ENCODE assay signal across 13 cellular contexts in the genomic region with DNA sequence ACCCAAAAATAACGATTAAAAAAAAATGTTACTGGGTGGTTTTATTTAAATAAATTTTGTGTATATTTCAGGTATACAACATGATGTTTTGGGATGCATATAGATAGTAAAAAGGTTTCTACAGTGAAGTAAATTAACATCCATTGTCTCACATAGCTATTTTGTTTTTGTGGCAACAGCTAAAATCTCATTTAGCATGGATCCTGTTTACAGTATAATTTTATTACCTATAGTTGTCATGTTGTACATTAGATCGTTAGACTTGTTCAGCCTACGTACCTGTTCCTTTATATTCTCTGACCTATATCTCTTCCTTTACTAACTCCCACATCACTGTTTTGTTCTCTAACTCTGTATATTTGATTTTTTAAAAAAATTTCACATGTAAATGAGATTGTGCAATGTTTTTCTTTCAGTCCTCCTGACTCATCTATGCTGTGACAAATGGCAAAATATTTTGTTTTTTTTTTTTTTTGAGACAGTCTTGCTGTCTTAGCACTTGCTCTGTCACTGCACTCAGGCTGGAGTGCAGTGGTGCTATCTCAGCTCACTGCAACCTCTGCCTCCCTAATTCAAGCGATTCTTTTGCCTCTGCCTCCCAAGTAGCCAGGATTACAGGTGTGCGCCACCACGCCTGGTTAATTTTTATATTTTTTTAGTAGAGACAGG. TPM values are rescaled to one million over a fixed set of nuclear protein-coding genes. Genes with fewer than 3 reads are reported as not detected.
DNase-seq lines count a peak whose midpoint lies in the region; ATAC-seq and TF ChIP-seq lines count a peak whose summit lies in the region.
"Had no signal": no experiment of that assay in that cellular context is flagged by ENCODE, and none has a peak within 500 bp of the region (broad histone marks: within the 10 kb centered on the region; RNA-seq: fewer than 3 reads in every experiment).

No MANE protein-coding gene starts in this region.

- H3K27me3 Mint-ChIP-seq in HFFc6 (ENCODE audit: insufficient read depth): peaks cover 5% of the 10 kb centered on the region
- no peaks in the 10 kb centered on the region for H3K27me3 Mint-ChIP-seq in activated T-helper 2 cell treated with anti-CD3 and anti-CD28 coated beads, Interferon-gamma antibody, Interleukin-2, Interleukin-4, amounts not matched to agents 10 μg/mL and 5 μg/mL and 100 μg/mL, durations not matched to agents 14 hours and 24 hours and 36 hours (ENCODE audit: low read depth)

- H3K9me3 Mint-ChIP-seq in HFFc6: peaks cover 6% of the 10 kb centered on the region; the same call in 1 of the 2 replicates
- H3K9me3 Mint-ChIP-seq in activated T-helper 2 cell treated with anti-CD3 and anti-CD28 coated beads, Interferon-gamma antibody, Interleukin-2, Interleukin-4, amounts not matched to agents 10 μg/mL and 5 μg/mL and 100 μg/mL, durations not matched to agents 14 hours and 24 hours and 36 hours: peaks cover 7% of the 10 kb centered on the region

- intact Hi-C loops in activated T-helper 2 cell treated with anti-CD3 and anti-CD28 coated beads, Interferon-gamma antibody, Interleukin-2, Interleukin-4, amounts not matched to agents 10 μg/mL and 5 μg/mL and 100 μg/mL, durations not matched to agents 14 hours and 24 hours and 36 hours (cut with micrococcal nuclease): no loop called here

- peak overlapping the region; percentile 49 for H3K27ac Mint-ChIP-seq in HFFc6
- H3K27ac Mint-ChIP-seq in activated T-helper 2 cell treated with anti-CD3 and anti-CD28 coated beads, Interferon-gamma antibody, Interleukin-2, Interleukin-4, amounts not matched to agents 10 μg/mL and 5 μg/mL and 100 μg/mL, durations not matched to agents 14 hours and 24 hours and 36 hours: peak overlapping the region; percentile 71

- H3K4me1 Mint-ChIP-seq in HFFc6 (ENCODE audit: low read depth): peaks cover 50% of the 10 kb centered on the region
- H3K4me1 Mint-ChIP-seq in activated T-helper 2 cell treated with anti-CD3 and anti-CD28 coated beads, Interferon-gamma antibody, Interleukin-2, Interleukin-4, amounts not matched to agents 10 μg/mL and 5 μg/mL and 100 μg/mL, durations not matched to agents 14 hours and 24 hours and 36 hours (ENCODE audit: low read depth): peaks cover 41% of the 10 kb centered on the region

- no peak for TF ChIP-seq CTCF in HFFc6 (IDR thresholded peaks at IDR 0.05)

- peak; percentile 27 for DNase-seq in AG08396 (ENCODE audit: low spot score)
- peak; percentile 18 for DNase-seq in HFFc6
- no peak for DNase-seq in activated T-helper 2 cell treated with anti-CD3 and anti-CD28 coated beads, Interferon-gamma antibody, Interleukin-2, Interleukin-4, amounts not matched to agents 10 μg/mL and 5 μg/mL and 100 μg/mL, durations not matched to agents 14 hours and 24 hours and 36 hours (ENCODE audit: low spot score)
- DNase-seq in iris pigment epithelial cell (ENCODE audit: low read depth): peak; percentile 43
- no peak for DNase-seq in ureter (ENCODE audit: low spot score)
- DNase-seq in DMS114 treated with DMSO at 0.1 percent for 48 hours (lab: John Stamatoyannopoulos, UW; ENCODE audit: unreplicated experiment): no peak
- DNase-seq: midbrain; NCI-H1436 treated with DMSO at 0.1 percent for 48 hours; NK-92 treated with Interleukin-12 subunit alpha and Interleukin-12 subunit beta, amount 100 ng/mL, for 24 hours had no signal

- ATAC-seq in HG03354 (IDR thresholded peaks at IDR 0.05; ENCODE audit: poor library complexity, severe bottlenecking, unreplicated experiment): no peak
- no peak for ATAC-seq in esophagus mucosa

- H3K36me3 Mint-ChIP-seq in HFFc6 (ENCODE audit: low read depth): peaks cover 38% of the 10 kb centered on the region
- H3K36me3 Mint-ChIP-seq in activated T-helper 2 cell treated with anti-CD3 and anti-CD28 coated beads, Interferon-gamma antibody, Interleukin-2, Interleukin-4, amounts not matched to agents 10 μg/mL and 5 μg/mL and 100 μg/mL, durations not matched to agents 14 hours and 24 hours and 36 hours (ENCODE audit: low read depth): peaks cover 68% of the 10 kb centered on the region

- H3K4me3 Mint-ChIP-seq in HFFc6: peak overlapping the region; percentile 46; the same call in 1 of the 2 replicates
- H3K4me3 Mint-ChIP-seq in activated T-helper 2 cell treated with anti-CD3 and anti-CD28 coated beads, Interferon-gamma antibody, Interleukin-2, Interleukin-4, amounts not matched to agents 10 μg/mL and 5 μg/mL and 100 μg/mL, durations not matched to agents 14 hours and 24 hours and 36 hours (ENCODE audit: low read depth): peak overlapping the region; percentile 62

RNA-seq across cellular contexts. Expression of a gene that starts 45.6 kb away (rescaled TPM):
- 1 to 10 TPM; 4.1 to 8.0 (median 7.1) TPM for total RNA-seq in HFFc6 (2021; fragmentation: NEBNext Ultra II Directional; extraction: Animal tissue kit (Norgen Biotek cat#: 25700))
- 13.7 and 16.1 TPM in 2 replicates for total RNA-seq in activated T-helper 2 cell treated with anti-CD3 and anti-CD28 coated beads, Interferon-gamma antibody, Interleukin-2, Interleukin-4, amounts not matched to agents 10 μg/mL and 5 μg/mL and 100 μg/mL, durations not matched to agents 14 hours and 24 hours and 36 hours
- not detected for total RNA-seq in ureter
- total RNA-seq in esophagus mucosa: 6.4 TPM

RNA-seq across cellular contexts. Expression of a gene that starts 45.9 kb away (rescaled TPM):
- total RNA-seq in HFFc6 (2021; fragmentation: NEBNext Ultra II Directional; extraction: Animal tissue kit (Norgen Biotek cat#: 25700)): 10 to 100 TPM; 30.9 to 69.0 (median 63.6) TPM
- total RNA-seq in activated T-helper 2 cell treated with anti-CD3 and anti-CD28 coated beads, Interferon-gamma antibody, Interleukin-2, Interleukin-4, amounts not matched to agents 10 μg/mL and 5 μg/mL and 100 μg/mL, durations not matched to agents 14 hours and 24 hours and 36 hours: 139 and 154 TPM in 2 replicates
- 1.5 TPM for total RNA-seq in ureter
- total RNA-seq in esophagus mucosa: 39.1 TPM

RNA-seq across cellular contexts. Expression of a gene that starts 55.7 kb away (rescaled TPM):
- total RNA-seq in HFFc6 (2021; fragmentation: NEBNext Ultra II Directional; extraction: Animal tissue kit (Norgen Biotek cat#: 25700)): 100 to 1,000 TPM; 104 to 131 (median 117) TPM
- total RNA-seq in activated T-helper 2 cell treated with anti-CD3 and anti-CD28 coated beads, Interferon-gamma antibody, Interleukin-2, Interleukin-4, amounts not matched to agents 10 μg/mL and 5 μg/mL and 100 μg/mL, durations not matched to agents 14 hours and 24 hours and 36 hours: 58.3 and 58.6 TPM in 2 replicates
- total RNA-seq in ureter: 146 TPM
- total RNA-seq in esophagus mucosa: 138 TPM

RNA-seq across cellular contexts. Expression of a gene that starts 56.2 kb away (rescaled TPM):
- total RNA-seq in HFFc6 (2021; fragmentation: NEBNext Ultra II Directional; extraction: Animal tissue kit (Norgen Biotek cat#: 25700)): not detected
- total RNA-seq in activated T-helper 2 cell treated with anti-CD3 and anti-CD28 coated beads, Interferon-gamma antibody, Interleukin-2, Interleukin-4, amounts not matched to agents 10 μg/mL and 5 μg/mL and 100 μg/mL, durations not matched to agents 14 hours and 24 hours and 36 hours: not detected in 2 replicates
- total RNA-seq in ureter (not detected), esophagus mucosa (not detected)
- total RNA-seq: dermis blood vessel endothelial cell, skeletal muscle tissue had no signal

Comparison
In these comparisons a context has a peak if more than half of its experiments do, and no peak if none do; other contexts are left out.
1. DNase-seq: peak in AG08396 (single experiment), HFFc6 (single experiment) and iris pigment epithelial cell (single experiment); none in activated T-helper 2 cell treated with anti-CD3 and anti-CD28 coated beads, Interferon-gamma antibody, Interleukin-2, Interleukin-4, amounts not matched to agents 10 μg/mL and 5 μg/mL and 100 μg/mL, durations not matched to agents 14 hours and 24 hours and 36 hours (single experiment), ureter (single experiment) and DMS114 treated with DMSO at 0.1 percent for 48 hours (single experiment).
2. RNA of a gene that starts 45.9 kb away (total RNA-seq): 139 to 154 TPM in activated T-helper 2 cell treated with anti-CD3 and anti-CD28 coated beads, Interferon-gamma antibody, Interleukin-2, Interleukin-4, amounts not matched to agents 10 μg/mL and 5 μg/mL and 100 μg/mL, durations not matched to agents 14 hours and 24 hours and 36 hours, 30.9 to 69.0 TPM in HFFc6 and 39.1 TPM in esophagus mucosa (single experiment); 1.5 TPM in ureter (single experiment); every median in the first group is over 10 times any median in the second.